ENCODE assay signal across 1 cellular context in genomic region chr4:74014332-74014731, GRCh38.
TF ChIP-seq lines count a peak whose summit lies in the region.

No MANE protein-coding gene starts in this region.

TF ChIP-seq in HCT116, 20 proteins besides CTCF, POLR2A, EP300 and RAD21:
- TF ChIP-seq REST (IDR thresholded peaks at IDR 0.05; ENCODE audit: low read depth) = peak; percentile 64
- TF ChIP-seq CBX3 (IDR thresholded peaks at IDR 0.05; ENCODE audit: low read depth) = no peak
TF ChIP-seq in HCT116: peak in this region for 1.
